Comparison of ENCODE assay signal across 7 cellular contexts in the genomic region with DNA sequence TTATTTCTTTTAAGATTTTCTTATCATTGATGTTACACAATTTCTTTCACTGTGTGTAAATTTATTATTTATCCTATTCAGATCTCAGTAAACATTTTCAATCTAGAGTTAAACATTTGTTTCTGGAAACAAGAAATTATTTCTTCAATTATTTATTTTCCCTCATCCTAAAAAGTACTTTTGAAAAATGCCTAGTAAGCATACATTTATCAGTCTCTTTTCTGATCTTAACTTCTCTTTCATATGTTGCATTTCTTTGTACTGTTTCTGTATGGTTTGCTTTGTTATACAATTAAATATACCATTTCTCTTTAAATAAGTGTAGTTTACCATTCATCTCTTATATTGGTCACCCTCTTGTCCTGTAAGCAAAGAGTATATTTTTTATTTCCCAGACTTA.
"Had no signal": no experiment of that assay in that cellular context is flagged by ENCODE, and none has a peak within 500 bp of the region (broad histone marks: within the 10 kb centered on the region; RNA-seq: fewer than 3 reads in every experiment).

No MANE protein-coding gene starts in this region.

- H2AFZ ChIP-seq: GM23338 had no signal

- DNase-seq: H9, HCEC 1CT, KBM-7 had no signal

- ATAC-seq: GM23338 had no signal

- H3K4me3 ChIP-seq: GM23338 had no signal

- H3K4me2 ChIP-seq: GM23338 had no signal

- FAIRE-seq: H1, H54, HTR-8/SVneo had no signal
